In the genomic region with DNA sequence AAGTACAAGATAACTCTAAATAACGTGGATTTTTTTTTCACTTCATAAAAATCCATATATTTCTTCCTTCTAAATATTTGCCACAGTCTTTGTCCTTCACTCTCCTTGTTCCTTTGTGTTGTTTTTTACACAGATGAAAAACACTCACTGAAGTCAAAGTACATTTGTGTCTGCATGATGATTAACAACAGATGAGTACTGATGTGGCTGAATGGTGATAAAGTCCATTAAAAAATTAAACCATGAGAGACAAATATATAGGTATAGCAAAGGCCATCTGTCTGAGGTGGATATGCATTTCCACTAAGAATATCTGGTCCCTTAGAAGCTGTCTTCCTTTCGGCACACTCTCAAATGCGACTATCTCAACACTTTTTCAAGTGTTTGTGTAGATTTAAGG, we compare ENCODE assay signal across 11 cellular contexts.
"Had no signal": no experiment of that assay in that cellular context is flagged by ENCODE, and none has a peak within 500 bp of the region (broad histone marks: within the 10 kb centered on the region; RNA-seq: fewer than 3 reads in every experiment).

No MANE protein-coding gene starts in this region.

- H3K4me1 ChIP-seq: HAP-1 had no signal

- H3K27ac ChIP-seq: GM23248 had no signal

- DNase-seq: GM23248, GOT3, H7, H9, HCEC 1CT, HFFc6 had no signal

- H3K36me3 ChIP-seq: HAP-1 had no signal

- H2AFZ ChIP-seq: GM23248, GM23338 had no signal

- H3K9ac ChIP-seq: GM23248 had no signal

- H3K9me3 ChIP-seq: HAP-1 had no signal

- H3K4me2 ChIP-seq: GM23338 had no signal

- ATAC-seq: GM23338, HCT116 had no signal

- FAIRE-seq: H1, H54 had no signal

- H3K4me3 ChIP-seq: GM23248, GM23338, HAP-1 had no signal
